In genomic region chr17:74752822-74753401, GRCh38 we compare ENCODE assay signal across 1 cellular context.
TF ChIP-seq lines count a peak whose summit lies in the region.

No MANE protein-coding gene starts in this region.

TF ChIP-seq in HCT116, 20 proteins besides CTCF, POLR2A, EP300 and RAD21:
- TF ChIP-seq CEBPB (IDR thresholded peaks at IDR 0.05; ENCODE audit: low read depth) (no peak), REST (IDR thresholded peaks at IDR 0.05; ENCODE audit: low read depth) (no peak), TCF7L2 (IDR thresholded peaks at IDR 0.05; ENCODE audit: borderline replicate concordance, extremely low read depth, insufficient read depth, insufficient read length) (no peak), POLR2AphosphoS5 (IDR thresholded peaks at IDR 0.05; ENCODE audit: low read depth, low read length) (no peak)
